Comparison of ENCODE assay signal across 8 cellular contexts in genomic region chr21:37208056-37208705, GRCh38. TPM values are rescaled to one million over a fixed set of nuclear protein-coding genes. Genes with fewer than 3 reads are reported as not detected.
A peak's percentile ranks its signal among the peaks of the same experiment; 100 is the strongest.
DNase-seq lines count a peak whose midpoint lies in the region; ATAC-seq and TF ChIP-seq lines count a peak whose summit lies in the region.

No MANE protein-coding gene starts in this region.

- H3K27me3 ChIP-seq in RWPE2 (ENCODE audit: insufficient read depth, poor library complexity, severe bottlenecking): no peaks in the 10 kb centered on the region

- TF ChIP-seq CTCF in RWPE2 (IDR thresholded peaks at IDR 0.05; ENCODE audit: poor library complexity, severe bottlenecking): no peak
- TF ChIP-seq CTCF in epithelial cell of esophagus (IDR thresholded peaks at IDR 0.05; ENCODE audit: insufficient read depth, low read depth, low read length, missing control alignments): no peak

- H3K9me3 ChIP-seq in RWPE2 (ENCODE audit: severe bottlenecking): no peaks in the 10 kb centered on the region

- ATAC-seq in HG02973 (IDR thresholded peaks at IDR 0.05; ENCODE audit: unreplicated experiment): peak; percentile 55
- 0 out of 3 replicates have a peak, but pooled peaks have one; percentile 7 for ATAC-seq in RWPE2 (ENCODE audit: low read depth)

- peak; percentile 46 for TF ChIP-seq POLR2A in GM18526 (IDR thresholded peaks at IDR 0.05; ENCODE audit: extremely low read depth, insufficient read length)

- DNase-seq in AG08396 (ENCODE audit: low spot score) (peak; percentile 35), RWPE2 (ENCODE audit: low spot score) (no peak), epithelial cell of esophagus (ENCODE audit: low read depth) (peak; percentile 18), occipital lobe (lab: John Stamatoyannopoulos, UW) (peak; percentile 68), iPS-NIHi7 (ENCODE audit: extremely low spot score) (no peak), cortex of kidney (lab: John Stamatoyannopoulos, UW) (no peak)

- H3K36me3 ChIP-seq in RWPE2 (ENCODE audit: low read depth): no peaks in the 10 kb centered on the region; the same call in 1 of the 2 replicates

- H3K4me3 ChIP-seq in RWPE2 (ENCODE audit: severe bottlenecking): no peak overlapping the region
- H3K4me3 ChIP-seq in epithelial cell of esophagus (ENCODE audit: low read length): no peak overlapping the region

- H3K27ac ChIP-seq in RWPE2 (ENCODE audit: poor library complexity, severe bottlenecking): no peak overlapping the region

- H3K4me1 ChIP-seq in RWPE2 (ENCODE audit: insufficient read depth, poor library complexity, severe bottlenecking): no peaks in the 10 kb centered on the region

RNA-seq across cellular contexts. Expression of gene VPS26C, which starts 59.0 kb away (rescaled TPM):
- total RNA-seq in occipital lobe: 46.8 TPM

Comparison
In these comparisons a context has a peak if more than half of its experiments do, and no peak if none do; other contexts are left out.
1. DNase-seq: peak in AG08396 (single experiment), epithelial cell of esophagus (single experiment) and occipital lobe (single experiment); none in RWPE2 (single experiment), iPS-NIHi7 (single experiment) and cortex of kidney (single experiment).